In genomic region chr17:48556534-48557401, GRCh38 we compare ENCODE assay signal across 15 cellular contexts. TPM values are rescaled to one million over a fixed set of nuclear protein-coding genes. Genes with fewer than 3 reads are reported as not detected.
DNase-seq lines count a peak whose midpoint lies in the region; ATAC-seq, FAIRE-seq and TF ChIP-seq lines count a peak whose summit lies in the region.
"Had no signal": no experiment of that assay in that cellular context is flagged by ENCODE, and none has a peak within 500 bp of the region (broad histone marks: within the 10 kb centered on the region; RNA-seq: fewer than 3 reads in every experiment).

No MANE protein-coding gene starts in this region.

- H3K79me2 ChIP-seq in parathyroid adenoma: no peaks in the 10 kb centered on the region

- POLR2A ChIA-PET in T-cell (lab: Charles Lee): interaction anchor here in 1 of 2 donors (0.5 to 0.7 kb wide), 2 partner anchors 102 to 1930 kb away, joined by 3 to 5 read pairs; no protein-coding TSS in a partner anchor

- CTCF ChIA-PET in T-cell (lab: Charles Lee): interaction anchor here (0.6 to 0.7 kb wide), 2 partner anchors 37 to 68 kb away, joined by 3 to 4 read pairs; partner anchors contain the start of gene HOXB5 (in 1 of the 2)

- TF ChIP-seq POLR2A in body of pancreas (IDR thresholded peaks at IDR 0.05): no peak

- DNase-seq in AG08395 (ENCODE audit: low spot score): peak; percentile 25
- no peak for DNase-seq in T-cell
- DNase-seq in fibroblast of the aortic adventitia (ENCODE audit: low read depth): peak; percentile 68
- no peak for DNase-seq in glomerular visceral epithelial cell (ENCODE audit: extremely low spot score)
- no peak for DNase-seq in HTR-8/SVneo (ENCODE audit: insufficient read length, low spot score)
- no peak for DNase-seq in body of pancreas
- DNase-seq in AML-193 (lab: John Stamatoyannopoulos, UW): no peak
- DNase-seq: BE2C, NCI-H2029 treated with DMSO at 0.1 percent for 48 hours, posterior cingulate gyrus, T-helper 9 cell had no signal

- 65 to 69% methylated on average over 7 of the region's 7 CpGs for WGBS in body of pancreas, 2 donors

- H3K27ac Mint-ChIP-seq in T-cell: no peak overlapping the region

- no peaks in the 10 kb centered on the region for H3K9me3 ChIP-seq in parathyroid adenoma (ENCODE audit: control insufficient read depth, low read length)
- no peaks in the 10 kb centered on the region for H3K9me3 ChIP-seq in body of pancreas
- H3K9me3 ChIP-seq: BE2C had no signal

- peaks cover 5% of the 10 kb centered on the region for H3K36me3 Mint-ChIP-seq in T-cell

- H3K4me3 Mint-ChIP-seq in T-cell: peak overlapping the region in 2 of 3 donors; percentile 21 to 90

- H3K4me3 ChIP-seq in fibroblast of the aortic adventitia (ENCODE audit: low read depth, low read length) (peak overlapping the region; percentile 69), parathyroid adenoma (ENCODE audit: low read depth, low read length) (no peak overlapping the region), body of pancreas (no peak overlapping the region)

- no peak for TF ChIP-seq CTCF in fibroblast of the aortic adventitia (IDR thresholded peaks at IDR 0.05; ENCODE audit: insufficient read depth, low read length)
- TF ChIP-seq CTCF in parathyroid adenoma (IDR thresholded peaks at IDR 0.05): no peak
- TF ChIP-seq CTCF in body of pancreas (IDR thresholded peaks at IDR 0.05): no peak

- H3K9ac ChIP-seq in parathyroid adenoma: no peak overlapping the region

- H3K4me1 Mint-ChIP-seq in T-cell: peaks cover 11 to 24% (median 17%) of the 10 kb centered on the region in 3 donors

- intact Hi-C loops in body of pancreas (cut with DNase I): no loop called here

- no peak overlapping the region for H2AFZ ChIP-seq in parathyroid adenoma

- H3K27ac ChIP-seq in parathyroid adenoma: no peak overlapping the region
- H3K27ac ChIP-seq in body of pancreas: peak overlapping the region in 1 of 4 donors; percentile 11
- H3K27ac ChIP-seq: epithelial cell of prostate had no signal

- ATAC-seq in T-cell (replicated peaks in 1 of 4) (no peak), body of pancreas (no peak)

- H3K4me1 ChIP-seq in parathyroid adenoma (no peaks in the 10 kb centered on the region), body of pancreas (peaks cover 14% of the 10 kb centered on the region)
- H3K4me1 ChIP-seq: BE2C had no signal

- FAIRE-seq in HTR-8/SVneo (lab: Jason Lieb, UNC): no peak
- FAIRE-seq: islet of Langerhans had no signal

- H3K4me2 ChIP-seq in parathyroid adenoma (ENCODE audit: low read length): peak overlapping the region; percentile 40

- H3K27me3 Mint-ChIP-seq in T-cell: peaks cover 15 to 18% of the 10 kb centered on the region in 2 donors

- H3K27me3 ChIP-seq in parathyroid adenoma (ENCODE audit: control insufficient read depth, insufficient read depth, low read length) (no peaks in the 10 kb centered on the region), body of pancreas (peaks cover 0 to 21% of the 10 kb centered on the region in 2 donors)

- H3K9me3 Mint-ChIP-seq in T-cell: no peaks in the 10 kb centered on the region

- H3K36me3 ChIP-seq in parathyroid adenoma (ENCODE audit: control insufficient read depth, insufficient read depth, low read length) (no peaks in the 10 kb centered on the region), body of pancreas (replicated peaks in 1 of 2; ENCODE audit: insufficient read depth in 1 of 2, low read depth in 2 of 2) (no peaks in the 10 kb centered on the region)
- H3K36me3 ChIP-seq: BE2C had no signal

RNA-seq across cellular contexts. Expression of gene HOXB2, which starts 11.9 kb away (rescaled TPM):
- 10 to 100 TPM; 12.1 to 37.3 (median 25.6) TPM for total RNA-seq in T-cell
- 1.5 and 9.0 TPM in 2 replicates for total RNA-seq in fibroblast of the aortic adventitia (ENCODE audit: low replicate concordance)
- 10 to 100 TPM; 13.7 to 32.3 TPM for total RNA-seq in body of pancreas

RNA-seq across cellular contexts. Expression of gene HOXB4, which starts 21.4 kb away (rescaled TPM):
- total RNA-seq in T-cell (1 to 10 TPM; 1.4 to 3.7 (median 1.5) TPM), fibroblast of the aortic adventitia (ENCODE audit: low replicate concordance) (3.8 and 7.0 TPM in 2 replicates), body of pancreas (1 to 10 TPM in 1 of 2 donors, under 1 TPM in 1; 0.26 to 2.3 TPM)

RNA-seq across cellular contexts. Expression of gene HOXB1, which starts 26.0 kb away (rescaled TPM):
- not detected for total RNA-seq in T-cell
- total RNA-seq in fibroblast of the aortic adventitia (ENCODE audit: low replicate concordance): not detected in 2 replicates
- not detected for total RNA-seq in body of pancreas
- total RNA-seq: activated CD8-positive, alpha-beta memory T cell treated with anti-CD3 and anti-CD28 coated beads for 36 hours had no signal

RNA-seq across cellular contexts. Expression of gene HOXB3, which starts 33.3 kb away (rescaled TPM):
- total RNA-seq in T-cell (1 to 10 TPM; 3.5 to 7.7 (median 4.2) TPM), fibroblast of the aortic adventitia (ENCODE audit: low replicate concordance) (9.7 and 14.2 TPM in 2 replicates), body of pancreas (1 to 10 TPM in 1 of 2 donors, not detected in 1; 2.9 TPM)

RNA-seq across cellular contexts. Expression of gene HOXB5, which starts 36.8 kb away (rescaled TPM):
- not detected for total RNA-seq in T-cell
- total RNA-seq in fibroblast of the aortic adventitia (ENCODE audit: low replicate concordance): 0.27 and 0.57 TPM in 2 replicates
- under 1 TPM in 1 of 2 donors, not detected in 1; 0.99 TPM for total RNA-seq in body of pancreas
- total RNA-seq: activated CD8-positive, alpha-beta memory T cell treated with anti-CD3 and anti-CD28 coated beads for 36 hours had no signal

Comparison
In these comparisons a context has a peak if more than half of its experiments do, and no peak if none do; other contexts are left out.
1. DNase-seq: peak in AG08395 (single experiment) and fibroblast of the aortic adventitia (single experiment); none in T-cell (0 of 34), glomerular visceral epithelial cell (single experiment), HTR-8/SVneo (single experiment), body of pancreas (0 of 4) and AML-193 (0 of 2).